ENCODE assay signal across 11 cellular contexts in genomic region chr1:53365405-53366063, GRCh38. TPM values are rescaled to one million over a fixed set of nuclear protein-coding genes. Genes with fewer than 3 reads are reported as not detected.
A peak's percentile ranks its signal among the peaks of the same experiment; 100 is the strongest.
DNase-seq lines count a peak whose midpoint lies in the region; ATAC-seq and TF ChIP-seq lines count a peak whose summit lies in the region.
"Had no signal": no experiment of that assay in that cellular context is flagged by ENCODE, and none has a peak within 500 bp of the region (broad histone marks: within the 10 kb centered on the region; RNA-seq: fewer than 3 reads in every experiment).

No MANE protein-coding gene starts in this region.

- TF ChIP-seq CTCF in OCI-LY3 (IDR thresholded peaks at IDR 0.05; ENCODE audit: low read depth, low read length) (no peak), testis (IDR thresholded peaks at IDR 0.05) (no peak)

- no peaks in the 10 kb centered on the region for H4K20me1 ChIP-seq in OCI-LY3 (ENCODE audit: insufficient read depth, low read length)
- H4K20me1 ChIP-seq in Karpas-422 (ENCODE audit: insufficient read depth, low read depth, low read length): no peaks in the 10 kb centered on the region

- H3K9me2 ChIP-seq in Karpas-422 (replicated peaks; ENCODE audit: insufficient read depth, low read length): no peaks in the 10 kb centered on the region

- no peaks in the 10 kb centered on the region for H3K9me3 ChIP-seq in OCI-LY3 (ENCODE audit: insufficient read depth, low read length)
- H3K9me3 ChIP-seq in testis: no peaks in the 10 kb centered on the region
- H3K9me3 ChIP-seq in Karpas-422 (ENCODE audit: low read length): no peaks in the 10 kb centered on the region
- H3K9me3 ChIP-seq: gastrocnemius medialis had no signal

- H3K9ac ChIP-seq in OCI-LY3 (ENCODE audit: low read length): peak overlapping the region; percentile 56; the same call in 1 of the 2 replicates
- H3K9ac ChIP-seq in Karpas-422 (ENCODE audit: low read length): no peak overlapping the region

- H3K4me2 ChIP-seq in OCI-LY3 (ENCODE audit: low read length) (peak overlapping the region; percentile 81), Karpas-422 (ENCODE audit: low read depth, low read length, poor library complexity, severe bottlenecking) (no peak overlapping the region)

- peak overlapping the region; percentile 93 for H3K27ac ChIP-seq in OCI-LY3 (ENCODE audit: low read length)
- no peak overlapping the region for H3K27ac ChIP-seq in testis
- H3K27ac ChIP-seq in Karpas-422 (ENCODE audit: low read length): no peak overlapping the region
- H3K27ac ChIP-seq: gastrocnemius medialis had no signal

- H2AFZ ChIP-seq in OCI-LY3 (ENCODE audit: low read depth, low read length): no peak overlapping the region
- H2AFZ ChIP-seq in Karpas-422 (ENCODE audit: low read length): no peak overlapping the region

- H3K4me3 Mint-ChIP-seq in activated T-cell treated with anti-CD3 and anti-CD28 coated beads, Interleukin-2, amount 50 U/mL, for 24 hours: no peak overlapping the region
- H3K4me3 Mint-ChIP-seq in activated T-cell treated with anti-CD3 and anti-CD28 coated beads, Interleukin-2, amount 50 U/mL, for 4 hours: no peak overlapping the region
- H3K4me3 Mint-ChIP-seq: central memory CD8-positive, alpha-beta T cell had no signal

- no peaks in the 10 kb centered on the region for H3K36me3 Mint-ChIP-seq in activated T-cell treated with anti-CD3 and anti-CD28 coated beads, Interleukin-2, amount 50 U/mL, for 24 hours (ENCODE audit: low read depth)
- H3K36me3 Mint-ChIP-seq in activated T-cell treated with anti-CD3 and anti-CD28 coated beads, Interleukin-2, amount 50 U/mL, for 4 hours (ENCODE audit: insufficient read depth): no peaks in the 10 kb centered on the region

- no peaks in the 10 kb centered on the region for H3K9me3 Mint-ChIP-seq in activated T-cell treated with anti-CD3 and anti-CD28 coated beads, Interleukin-2, amount 50 U/mL, for 24 hours
- H3K9me3 Mint-ChIP-seq in activated T-cell treated with anti-CD3 and anti-CD28 coated beads, Interleukin-2, amount 50 U/mL, for 4 hours: no peaks in the 10 kb centered on the region
- H3K9me3 Mint-ChIP-seq: central memory CD8-positive, alpha-beta T cell had no signal

- H3K4me1 Mint-ChIP-seq in activated T-cell treated with anti-CD3 and anti-CD28 coated beads, Interleukin-2, amount 50 U/mL, for 24 hours (ENCODE audit: low read depth): peaks cover 20% of the 10 kb centered on the region
- H3K4me1 Mint-ChIP-seq in activated T-cell treated with anti-CD3 and anti-CD28 coated beads, Interleukin-2, amount 50 U/mL, for 4 hours (ENCODE audit: low read depth): peaks cover 25% of the 10 kb centered on the region

- H3K36me3 ChIP-seq in OCI-LY3 (replicated peaks; ENCODE audit: low read depth, low read length) (peaks cover 10% of the 10 kb centered on the region), testis (ENCODE audit: low read depth, missing control alignments) (no peaks in the 10 kb centered on the region), Karpas-422 (ENCODE audit: insufficient read depth, low read length) (no peaks in the 10 kb centered on the region)
- H3K36me3 ChIP-seq: gastrocnemius medialis had no signal

- H3K4me3 ChIP-seq in OCI-LY3 (ENCODE audit: low read length) (peak overlapping the region; percentile 46; the same call in 1 of the 2 replicates), testis (no peak overlapping the region), Karpas-422 (ENCODE audit: low read length) (no peak overlapping the region)
- H3K4me3 ChIP-seq: gastrocnemius medialis had no signal

- H3K27me3 Mint-ChIP-seq in activated T-cell treated with anti-CD3 and anti-CD28 coated beads, Interleukin-2, amount 50 U/mL, for 24 hours: no peaks in the 10 kb centered on the region
- peaks cover 2% of the 10 kb centered on the region for H3K27me3 Mint-ChIP-seq in activated T-cell treated with anti-CD3 and anti-CD28 coated beads, Interleukin-2, amount 50 U/mL, for 4 hours (ENCODE audit: low read depth)

- WGBS in testis, 2 donors: 52 to 55% methylated on average over 12 of the region's 12 CpGs

- intact Hi-C loops in testis (cut with DNase I; ENCODE audit: low total_unique reads): no loop called here

- peaks cover 23% of the 10 kb centered on the region for H3K79me2 ChIP-seq in OCI-LY3 (ENCODE audit: low read length)
- no peaks in the 10 kb centered on the region for H3K79me2 ChIP-seq in Karpas-422 (ENCODE audit: low read length)

- no peaks in the 10 kb centered on the region for H3K27me3 ChIP-seq in OCI-LY3 (ENCODE audit: low read depth, low read length)
- no peaks in the 10 kb centered on the region for H3K27me3 ChIP-seq in testis
- H3K27me3 ChIP-seq in Karpas-422 (ENCODE audit: low read length): no peaks in the 10 kb centered on the region
- H3K27me3 ChIP-seq: gastrocnemius medialis had no signal

- no peak overlapping the region for H3K27ac Mint-ChIP-seq in activated T-cell treated with anti-CD3 and anti-CD28 coated beads, Interleukin-2, amount 50 U/mL, for 24 hours

- peaks cover 61% of the 10 kb centered on the region for H3K4me1 ChIP-seq in OCI-LY3 (ENCODE audit: low read length)
- peaks cover 18% of the 10 kb centered on the region for H3K4me1 ChIP-seq in testis
- H3K4me1 ChIP-seq in Karpas-422 (ENCODE audit: low read length): peaks cover 7% of the 10 kb centered on the region
- H3K4me1 ChIP-seq: gastrocnemius medialis had no signal

- ATAC-seq in activated T-cell treated with anti-CD3 and anti-CD28 coated beads, Interleukin-2, amount 50 U/mL, for 4 hours: no peak
- ATAC-seq: gastrocnemius medialis had no signal

- peak; percentile 26 for DNase-seq in activated T-cell treated with anti-CD3 and anti-CD28 coated beads, Interleukin-2, amount 50 U/mL, for 24 hours
- no peak for DNase-seq in activated T-cell treated with anti-CD3 and anti-CD28 coated beads, Interleukin-2, amount 50 U/mL, for 4 hours
- DNase-seq in iPS-NIHi7 (ENCODE audit: extremely low spot score) (peak; percentile 5), testis (peak; percentile 32), Karpas-422 (no peak), middle frontal gyrus (ENCODE audit: extremely low spot score, low spot score) (no peak)
- DNase-seq in stimulated activated CD4-positive, alpha-beta T cell treated with anti-CD3 and anti-CD28 coated beads, Interleukin-1b, Interleukin-23, amount 100 ng/mL, for 48 hours: no peak
- DNase-seq: gastrocnemius medialis, NCI-H2107 had no signal

- TF ChIP-seq POLR2A in testis (IDR thresholded peaks at IDR 0.05): no peak

RNA-seq across cellular contexts. Expression of gene LRP8, which starts 37.7 kb away (rescaled TPM):
- 10 to 100 TPM; 53.1 to 58.0 (median 54.6) TPM for total RNA-seq in activated T-cell treated with anti-CD3 and anti-CD28 coated beads, Interleukin-2, amount 50 U/mL, for 4 hours
- 100 to 1,000 TPM; 223 to 253 TPM for total RNA-seq in testis
- polyA plus RNA-seq in testis (ENCODE audit: insufficient read depth, low read depth, low replicate concordance): 64.3 TPM
- total RNA-seq in Karpas-422 (2014; rRNA removed; shearing (Covaris generic); ENCODE audit: low replicate concordance): 26.7 and 35.4 TPM in 2 replicates

Comparison
In these comparisons a context has a peak if more than half of its experiments do, and no peak if none do; other contexts are left out.
1. DNase-seq: peak in activated T-cell treated with anti-CD3 and anti-CD28 coated beads, Interleukin-2, amount 50 U/mL, for 24 hours (single experiment), iPS-NIHi7 (single experiment) and testis (single experiment); none in activated T-cell treated with anti-CD3 and anti-CD28 coated beads, Interleukin-2, amount 50 U/mL, for 4 hours (single experiment), Karpas-422 (single experiment), middle frontal gyrus (single experiment) and stimulated activated CD4-positive, alpha-beta T cell treated with anti-CD3 and anti-CD28 coated beads, Interleukin-1b, Interleukin-23, amount 100 ng/mL, for 48 hours (single experiment).